8 cellular contexts compared by ENCODE assay signal in the genomic region with DNA sequence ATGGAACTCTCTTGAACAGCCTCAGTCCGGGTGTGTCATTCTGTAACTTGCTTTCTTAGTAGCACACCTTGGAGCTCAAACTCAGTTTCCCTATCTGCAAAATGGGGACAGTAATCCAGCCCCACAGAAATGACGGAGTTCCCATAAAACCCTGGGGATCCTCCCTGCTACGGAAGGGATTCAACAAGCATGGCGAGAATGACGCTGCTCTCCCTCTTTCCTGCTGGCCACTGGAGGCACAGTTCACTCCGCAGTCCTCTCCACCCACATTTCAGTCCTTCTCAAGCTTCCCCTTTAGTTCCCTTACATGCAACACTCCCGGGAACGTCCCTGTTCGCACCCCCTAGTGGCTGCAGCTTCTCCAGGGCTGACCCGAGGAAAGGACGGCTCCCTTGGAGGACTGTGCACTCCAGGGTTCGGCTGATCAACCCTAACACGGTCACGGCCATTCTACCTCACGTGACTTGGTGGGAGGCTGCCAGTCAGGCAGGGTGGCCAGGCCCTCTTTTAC. TPM values are rescaled to one million over a fixed set of nuclear protein-coding genes. Genes with fewer than 3 reads are reported as not detected.
DNase-seq lines count a peak whose midpoint lies in the region; ATAC-seq, FAIRE-seq and TF ChIP-seq lines count a peak whose summit lies in the region.

No MANE protein-coding gene starts in this region.

- H3K36me3 ChIP-seq in PC-9 (ENCODE audit: low read depth), result no peaks in the 10 kb centered on the region
- H3K36me3 ChIP-seq in effector memory CD4-positive, alpha-beta T cell (ENCODE audit: control insufficient read depth, insufficient read depth, low read length), result peaks cover 80% of the 10 kb centered on the region

- H3K9me3 Mint-ChIP-seq in mesothelial cell of epicardium, result peaks cover 5% of the 10 kb centered on the region

- peaks cover 2% of the 10 kb centered on the region for H3K27me3 Mint-ChIP-seq in mesothelial cell of epicardium (ENCODE audit: low read depth)

- no peaks in the 10 kb centered on the region for H3K9me3 ChIP-seq in PC-9 (ENCODE audit: insufficient read depth, low read depth)
- H3K9me3 ChIP-seq in effector memory CD4-positive, alpha-beta T cell (ENCODE audit: control insufficient read depth, low read length), result no peaks in the 10 kb centered on the region

- POLR2A ChIA-PET in PC-9 (lab: Charles Lee; ENCODE audit: unreplicated experiment), result no interaction called here

- intact Hi-C loops in PC-9 (cut with micrococcal nuclease; ENCODE audit: unreplicated experiment), result no loop called here

- no peak overlapping the region for H3K4me3 Mint-ChIP-seq in mesothelial cell of epicardium

- TF ChIP-seq CTCF in PC-9 (conservative IDR thresholded peaks at IDR 0.05) (0 out of 2 replicates have a peak, but pooled peaks have one; percentile 29), mesothelial cell of epicardium (IDR thresholded peaks at IDR 0.05; ENCODE audit: unreplicated experiment) (peak; percentile 44)

- H3K27ac ChIP-seq in PC-9, result no peak overlapping the region
- peak overlapping the region; percentile 4 for H3K27ac ChIP-seq in effector memory CD4-positive, alpha-beta T cell (ENCODE audit: insufficient read depth, low read length, poor library complexity, severe bottlenecking)

- no peak overlapping the region for H2AFZ ChIP-seq in PC-9

- H4K20me1 ChIP-seq in PC-9 (ENCODE audit: insufficient read depth), result no peaks in the 10 kb centered on the region

- ATAC-seq in HG03439 (IDR thresholded peaks at IDR 0.05; ENCODE audit: unreplicated experiment), result no peak

- no peak overlapping the region for H3K4me2 ChIP-seq in PC-9

- H3K27ac Mint-ChIP-seq in mesothelial cell of epicardium, result no peak overlapping the region

- peak; percentile 49 for DNase-seq in DMS53 treated with DMSO at 0.1 percent for 48 hours (lab: John Stamatoyannopoulos, UW; ENCODE audit: unreplicated experiment)
- DNase-seq in PC-9, result no peak
- DNase-seq in effector memory CD4-positive, alpha-beta T cell, result no peak
- no peak for DNase-seq in mesothelial cell of epicardium (ENCODE audit: low spot score in 2 of 2, unreplicated experiment in 2 of 2)
- no peak for DNase-seq in DMS79 (lab: John Stamatoyannopoulos, UW)
- no peak for DNase-seq in effector CD4-positive, alpha-beta T cell
- no peak for DNase-seq in GM12891 (ENCODE audit: insufficient read length, low spot score)

- CTCF ChIA-PET in PC-9 (lab: Charles Lee), result no interaction called here

- H3K36me3 Mint-ChIP-seq in mesothelial cell of epicardium, result no peaks in the 10 kb centered on the region

- no peaks in the 10 kb centered on the region for H3K4me1 ChIP-seq in PC-9 (replicated peaks; ENCODE audit: insufficient read depth)
- peaks cover 33% of the 10 kb centered on the region for H3K4me1 ChIP-seq in effector memory CD4-positive, alpha-beta T cell (ENCODE audit: control insufficient read depth, insufficient read depth, low read length, poor library complexity, severe bottlenecking)

- H3K4me1 Mint-ChIP-seq in mesothelial cell of epicardium, result peaks cover 7% of the 10 kb centered on the region

- H3K79me2 ChIP-seq in PC-9 (ENCODE audit: low read depth), result no peaks in the 10 kb centered on the region

- H3K9me2 ChIP-seq in PC-9 (ENCODE audit: insufficient read depth), result no peaks in the 10 kb centered on the region

- H3F3A ChIP-seq in PC-9 (ENCODE audit: insufficient read depth, low read depth), result no peaks in the 10 kb centered on the region

- no peaks in the 10 kb centered on the region for H3K27me3 ChIP-seq in PC-9 (ENCODE audit: insufficient read depth, low read depth)
- H3K27me3 ChIP-seq in effector memory CD4-positive, alpha-beta T cell (replicated peaks; ENCODE audit: control insufficient read depth, insufficient read depth, low read length, poor library complexity, severe bottlenecking), result no peaks in the 10 kb centered on the region

- TF ChIP-seq POLR2A in GM12891 (IDR thresholded peaks at IDR 0.05; ENCODE audit: low read depth, low read length), result no peak

- H3K4me3 ChIP-seq in PC-9, result no peak overlapping the region
- no peak overlapping the region for H3K4me3 ChIP-seq in effector memory CD4-positive, alpha-beta T cell (ENCODE audit: insufficient read depth, low read depth, low read length, poor library complexity, severe bottlenecking)

- no TSS peak for BruUV-seq in PC-9 (replicated peaks; lab: Mats Ljungman, UMichigan)

- no peak for FAIRE-seq in GM12891 (lab: Jason Lieb, UNC)

TF ChIP-seq in GM12891, 5 proteins besides CTCF, POLR2A, EP300 and RAD21:
- TF ChIP-seq POLR2AphosphoS5 (IDR thresholded peaks at IDR 0.05; ENCODE audit: low read depth, low read length), result no peak
- no peak for TF ChIP-seq TAF1 (IDR thresholded peaks at IDR 0.05; ENCODE audit: low read depth, low read length)
- no peak for TF ChIP-seq SPI1 (IDR thresholded peaks at IDR 0.05; ENCODE audit: low read depth, low read length)
- TF ChIP-seq PAX5 (IDR thresholded peaks at IDR 0.05; ENCODE audit: insufficient read depth, low read length, severe bottlenecking), result no peak
- no peak for TF ChIP-seq POU2F2 (IDR thresholded peaks at IDR 0.05; ENCODE audit: low read depth, low read length)
TF ChIP-seq in GM12891: peak in this region for 0.

RNA-seq across cellular contexts. Expression of gene RUNX3, which starts 20.6 kb away (rescaled TPM):
- total RNA-seq in PC-9 (2021), result not detected in 2 replicates
- 0.07 to 0.13 TPM (median 0.07 TPM) in 3 replicates for total RNA-seq in mesothelial cell of epicardium
- 82.2 TPM for polyA plus RNA-seq in GM12891 (2012; ENCODE audit: low read depth, missing spikeins)
